15 cellular contexts compared by ENCODE assay signal in genomic region chr2:70683455-70683854, GRCh38.
A peak's percentile ranks its signal among the peaks of the same experiment; 100 is the strongest.
DNase-seq lines count a peak whose midpoint lies in the region; ATAC-seq and TF ChIP-seq lines count a peak whose summit lies in the region.
"Had no signal": no experiment of that assay in that cellular context is flagged by ENCODE, and none has a peak within 500 bp of the region (broad histone marks: within the 10 kb centered on the region; RNA-seq: fewer than 3 reads in every experiment).

No MANE protein-coding gene starts in this region.

- TF ChIP-seq CTCF in WERI-Rb-1 (IDR thresholded peaks at IDR 0.05; ENCODE audit: low read depth, low read length) (no peak), GM23338 (conservative IDR thresholded peaks at IDR 0.05; ENCODE audit: low read depth in 2 of 2) (no peak)

- no peak for ATAC-seq in sciatic nerve
- ATAC-seq in GM23338: no peak
- ATAC-seq: GM12878, HepG2 had no signal

- H2AFZ ChIP-seq in GM23338: no peak overlapping the region

- H3K4me1 Mint-ChIP-seq in GM23338: peaks cover 13% of the 10 kb centered on the region
- H3K4me1 Mint-ChIP-seq: B cell; CD4-positive, alpha-beta memory T cell had no signal

- peaks cover 4% of the 10 kb centered on the region; the same call in 1 of the 2 replicates for H3F3A ChIP-seq in GM23338 (replicated peaks; ENCODE audit: low read depth)

- H3K27ac Mint-ChIP-seq in GM23338: no peak overlapping the region
- H3K27ac Mint-ChIP-seq: B cell; CD4-positive, alpha-beta memory T cell; HFFc6 had no signal

- peaks cover 6% of the 10 kb centered on the region for H3K4me1 ChIP-seq in GM23338 (ENCODE audit: insufficient read depth)

- no peak overlapping the region for H3K4me2 ChIP-seq in GM23338

- peaks cover 4% of the 10 kb centered on the region for H3K27me3 Mint-ChIP-seq in GM23338 (ENCODE audit: insufficient read depth, low read depth, poor library complexity)
- H3K27me3 Mint-ChIP-seq: B cell had no signal

- H3K9me2 ChIP-seq in GM23338 (ENCODE audit: insufficient read depth): no peaks in the 10 kb centered on the region; the same call in 1 of the 2 replicates

- H3K36me3 ChIP-seq in WERI-Rb-1 (peaks cover 86% of the 10 kb centered on the region), GM23338 (ENCODE audit: insufficient read depth) (peaks cover 66% of the 10 kb centered on the region)

- H3K9me3 ChIP-seq in WERI-Rb-1 (ENCODE audit: severe bottlenecking): no peaks in the 10 kb centered on the region

- no peaks in the 10 kb centered on the region for H3K79me2 ChIP-seq in GM23338 (replicated peaks; ENCODE audit: insufficient read depth)

- H3K27me3 ChIP-seq in WERI-Rb-1 (ENCODE audit: insufficient read depth, low read depth, severe bottlenecking): no peaks in the 10 kb centered on the region
- no peaks in the 10 kb centered on the region for H3K27me3 ChIP-seq in GM23338 (ENCODE audit: insufficient read depth)

- H4K20me1 ChIP-seq in GM23338 (replicated peaks; ENCODE audit: insufficient read depth): peaks cover 13% of the 10 kb centered on the region

- H3K4me3 Mint-ChIP-seq in GM23338: no peak overlapping the region
- H3K4me3 Mint-ChIP-seq: B cell; CD4-positive, alpha-beta memory T cell; HFFc6 had no signal

- peak; percentile 1 for DNase-seq in WERI-Rb-1
- peak; percentile 33 for DNase-seq in islet precursor cell
- peak; percentile 18 for DNase-seq in sciatic nerve (ENCODE audit: low spot score)
- no peak for DNase-seq in stimulated activated CD4-positive, alpha-beta T cell treated with anti-CD3 and anti-CD28 coated beads, Interleukin-4, amount 100 ng/mL, for 4 hours
- DNase-seq in activated CD4-positive, alpha-beta T cell treated with anti-CD3 and anti-CD28 coated beads, Interleukin-2, amount 50 U/mL, for 48 hours: no peak
- no peak for DNase-seq in NCI-H2171 treated with DMSO at 0.1 percent for 48 hours (lab: John Stamatoyannopoulos, UW)
- no peak for DNase-seq in GM23338 (ENCODE audit: low spot score)
- DNase-seq: C1 segment of cervical spinal cord; CD4-positive, alpha-beta memory T cell; DMS79; HCEC 1CT; HFFc6 had no signal

- intact Hi-C loops in sciatic nerve (cut with DNase I): no loop called here

- no peak overlapping the region for H3K4me3 ChIP-seq in WERI-Rb-1 (ENCODE audit: low read depth, low read length)
- no peak overlapping the region for H3K4me3 ChIP-seq in GM23338
- H3K4me3 ChIP-seq: GM12878 had no signal

- H3K27ac ChIP-seq in WERI-Rb-1 (no peak overlapping the region), GM23338 (ENCODE audit: low read depth) (no peak overlapping the region)

- peaks cover 86% of the 10 kb centered on the region for H3K36me3 Mint-ChIP-seq in GM23338 (ENCODE audit: low read depth)
- H3K36me3 Mint-ChIP-seq: CD4-positive, alpha-beta memory T cell had no signal

- H3K9me3 Mint-ChIP-seq in GM23338: no peaks in the 10 kb centered on the region
- H3K9me3 Mint-ChIP-seq: CD4-positive, alpha-beta memory T cell; HFFc6 had no signal

TF ChIP-seq in GM23338, 12 proteins besides CTCF, POLR2A, EP300 and RAD21 (continues in another document):
- TF ChIP-seq NANOG (IDR thresholded peaks at IDR 0.05; ENCODE audit: borderline replicate concordance) (no peak), REST (IDR thresholded peaks at IDR 0.05; ENCODE audit: unreplicated experiment) (no peak), STAT1 (IDR thresholded peaks at IDR 0.05; ENCODE audit: unreplicated experiment) (no peak), ZNF462 (CRISPR knock-in tag; IDR thresholded peaks at IDR 0.05) (no peak), EZH2phosphoT487 (IDR thresholded peaks at IDR 0.05; ENCODE audit: unreplicated experiment) (no peak), ETS1 (IDR thresholded peaks at IDR 0.05) (no peak), POLR2AphosphoS5 (IDR thresholded peaks at IDR 0.05; ENCODE audit: low read depth) (no peak)

Comparison
In these comparisons a context has a peak if more than half of its experiments do, and no peak if none do; other contexts are left out.
1. DNase-seq: peak in WERI-Rb-1 (single experiment), islet precursor cell (single experiment) and sciatic nerve (single experiment); none in stimulated activated CD4-positive, alpha-beta T cell treated with anti-CD3 and anti-CD28 coated beads, Interleukin-4, amount 100 ng/mL, for 4 hours (0 of 2), activated CD4-positive, alpha-beta T cell treated with anti-CD3 and anti-CD28 coated beads, Interleukin-2, amount 50 U/mL, for 48 hours (0 of 2), NCI-H2171 treated with DMSO at 0.1 percent for 48 hours (single experiment) and GM23338 (single experiment).